Comparison of ENCODE assay signal across 21 cellular contexts in the genomic region with DNA sequence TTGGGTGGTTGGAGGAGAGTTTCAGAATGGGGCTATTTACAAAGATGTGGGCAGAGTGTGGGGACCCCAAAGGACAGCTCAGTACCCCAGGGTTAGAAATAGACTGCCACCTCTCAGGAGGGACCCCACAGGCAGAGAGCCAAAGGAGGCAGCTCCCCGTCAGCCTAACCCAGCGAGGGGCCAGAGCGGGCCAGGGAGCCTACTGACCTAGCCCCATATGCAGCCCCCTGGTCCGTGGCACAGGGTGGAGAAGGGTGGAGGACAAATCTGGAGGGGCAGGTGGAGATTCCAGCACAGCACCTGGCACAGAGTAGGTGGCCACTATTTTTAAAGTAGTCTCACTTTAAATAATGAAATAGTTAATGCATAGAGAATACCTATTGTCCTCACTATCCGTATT.
DNase-seq lines count a peak whose midpoint lies in the region; ATAC-seq and TF ChIP-seq lines count a peak whose summit lies in the region.
"Had no signal": no experiment of that assay in that cellular context is flagged by ENCODE, and none has a peak within 500 bp of the region (broad histone marks: within the 10 kb centered on the region; RNA-seq: fewer than 3 reads in every experiment).

No MANE protein-coding gene starts in this region.

- H3K79me2 ChIP-seq in H9 (ENCODE audit: insufficient read depth, low read length) = no peaks in the 10 kb centered on the region

- H3K36me3 ChIP-seq in esophagus muscularis mucosa (no peaks in the 10 kb centered on the region), spleen (peaks cover 0 to 1% (median 0%) of the 10 kb centered on the region in 6 donors)
- H3K36me3 ChIP-seq: BLaER1, MG63 had no signal

- DNase-seq in H9 (no peak), esophagus muscularis mucosa (ENCODE audit: extremely low spot score) (no peak), posterior vena cava (ENCODE audit: low spot score) (peak; percentile 37), spleen (peak; percentile 64), NCI-H1092 (lab: John Stamatoyannopoulos, UW) (no peak), nucleus accumbens (lab: John Stamatoyannopoulos, UW) (no peak)
- DNase-seq in activated CD4-positive, CD25-positive, alpha-beta regulatory T cell treated with anti-CD3 and anti-CD28 coated beads, Interleukin-2, amount 50 U/mL, for 72 hours = no peak
- DNase-seq: CD4-positive, CD25-positive, alpha-beta regulatory T cell; GM23248; H7; KG1; MG63; NCI-H1417; NCI-H1694; NCI-H2029 treated with DMSO at 0.1 percent for 48 hours; NCI-H526 treated with DMSO at 0.1 percent for 48 hours; SIG-M5 had no signal

- no peaks in the 10 kb centered on the region for H3K4me1 ChIP-seq in H9 (ENCODE audit: insufficient read depth, low read length)
- H3K4me1 ChIP-seq in esophagus muscularis mucosa = peaks cover 43 to 51% (median 47%) of the 10 kb centered on the region in 4 donors
- H3K4me1 ChIP-seq in spleen = peaks cover 0 to 27% (median 14%) of the 10 kb centered on the region in 6 donors
- H3K4me1 ChIP-seq: BLaER1 had no signal

- TF ChIP-seq CTCF in H9 (conservative IDR thresholded peaks at IDR 0.05) (no peak), esophagus muscularis mucosa (IDR thresholded peaks at IDR 0.05) (no peak), spleen (IDR thresholded peaks at IDR 0.05 in 8 of 11, conservative IDR thresholded peaks at IDR 0.05 in 3 of 11) (no peak)

- no peak overlapping the region for H2BK5ac ChIP-seq in H9 (ENCODE audit: insufficient read length, low read length)

- no peaks in the 10 kb centered on the region for H3K27me3 Mint-ChIP-seq in H9 (ENCODE audit: low read depth)
- H3K27me3 Mint-ChIP-seq: CD4-positive, CD25-positive, alpha-beta regulatory T cell had no signal

- no peak overlapping the region for H3K27ac Mint-ChIP-seq in H9
- H3K27ac Mint-ChIP-seq: CD4-positive, CD25-positive, alpha-beta regulatory T cell had no signal

- H3K56ac ChIP-seq in H9 (ENCODE audit: insufficient read length, low read depth, low read length) = no peak overlapping the region

- no peak overlapping the region for H3K18ac ChIP-seq in H9 (ENCODE audit: insufficient read length, low read depth, low read length)

- H4K8ac ChIP-seq in H9 (replicated peaks; ENCODE audit: insufficient read length, low read depth, low read length) = no peak overlapping the region

- no peak overlapping the region for H3K4me3 Mint-ChIP-seq in H9
- H3K4me3 Mint-ChIP-seq: CD4-positive, CD25-positive, alpha-beta regulatory T cell had no signal

- no peak for TF ChIP-seq EP300 in esophagus muscularis mucosa (IDR thresholded peaks at IDR 0.05)

- H2AK5ac ChIP-seq in H9 (ENCODE audit: insufficient read length, low read length) = no peak overlapping the region

- H4K91ac ChIP-seq in H9 (ENCODE audit: insufficient read length, low read depth, low read length) = peak overlapping the region; percentile 8

- no peak overlapping the region for H3K23ac ChIP-seq in H9 (ENCODE audit: insufficient read length, low read depth, low read length)

- intact Hi-C loops in esophagus muscularis mucosa (cut with DNase I) = loop anchor here (5.0 kb wide), 1 partner anchor 67 kb away; a partner anchor contains a TSS
- intact Hi-C loops in posterior vena cava (cut with DNase I) = loop anchor here in 1 of 2 donors (5.0 to 10.0 kb wide), 2 partner anchors 67 to 155 kb away; a partner anchor contains a TSS
- intact Hi-C loops in spleen (cut with DNase I; ENCODE audit: low total_unique reads) = no loop called here

- no peak for TF ChIP-seq POLR2A in esophagus muscularis mucosa (IDR thresholded peaks at IDR 0.05; ENCODE audit: low read depth)
- no peak for TF ChIP-seq POLR2A in spleen (IDR thresholded peaks at IDR 0.05)

- no peak overlapping the region for H2BK120ac ChIP-seq in H9 (ENCODE audit: low read depth, low read length, poor library complexity, severe bottlenecking)

- H3K36me3 Mint-ChIP-seq in H9 (ENCODE audit: insufficient read depth in 1 of 3, low read depth in 3 of 3) = no peaks in the 10 kb centered on the region

- H3K27me3 ChIP-seq in H9 (ENCODE audit: insufficient read depth, low read length) (no peaks in the 10 kb centered on the region), esophagus muscularis mucosa (no peaks in the 10 kb centered on the region), spleen (replicated peaks in 1 of 7) (no peaks in the 10 kb centered on the region)
- H3K27me3 ChIP-seq: BLaER1, MG63 had no signal

- no peak overlapping the region for H4K5ac ChIP-seq in H9 (ENCODE audit: insufficient read length, low read depth, low read length)

- no peaks in the 10 kb centered on the region for H3K9me3 ChIP-seq in H9 (ENCODE audit: control insufficient read depth, low read depth, low read length)
- no peaks in the 10 kb centered on the region for H3K9me3 ChIP-seq in esophagus muscularis mucosa
- no peaks in the 10 kb centered on the region for H3K9me3 ChIP-seq in spleen
- H3K9me3 ChIP-seq: BLaER1, MG63 had no signal

- H2BK15ac ChIP-seq in H9 (ENCODE audit: low read depth, low read length) = no peak overlapping the region

- H3T11ph ChIP-seq in H9 (ENCODE audit: low read length) = no peak overlapping the region

- no peak overlapping the region for H2BK12ac ChIP-seq in H9 (ENCODE audit: insufficient read length, low read depth, low read length)

- H3K4me3 ChIP-seq in esophagus muscularis mucosa (no peak overlapping the region), spleen (no peak overlapping the region)
- H3K4me3 ChIP-seq: BLaER1, GM23248, MG63, SK-N-MC had no signal

- H2AFZ ChIP-seq in H9 (ENCODE audit: low read length) = no peak overlapping the region
- H2AFZ ChIP-seq: GM23248 had no signal

- H3K4me1 Mint-ChIP-seq in H9 = peaks cover 0 to 10% of the 10 kb centered on the region in 2 experiments; a peak in 1 of 4 replicates
- H3K4me1 Mint-ChIP-seq: CD4-positive, CD25-positive, alpha-beta regulatory T cell had no signal

- no peak overlapping the region for H3K9ac ChIP-seq in H9 (ENCODE audit: extremely low read depth, insufficient read length, low read length)
- H3K9ac ChIP-seq: BLaER1, GM23248 had no signal

- no peaks in the 10 kb centered on the region for H3K9me3 Mint-ChIP-seq in H9
- H3K9me3 Mint-ChIP-seq: CD4-positive, CD25-positive, alpha-beta regulatory T cell had no signal

- H4K20me1 ChIP-seq in H9 (ENCODE audit: control insufficient read depth, insufficient read depth, insufficient read length) = no peaks in the 10 kb centered on the region
- H4K20me1 ChIP-seq: BLaER1 had no signal

- no peak for ATAC-seq in HG02885 (IDR thresholded peaks at IDR 0.05; ENCODE audit: poor library complexity, unreplicated experiment)

- H3K4ac ChIP-seq in H9 (ENCODE audit: low read depth, low read length) = no peak overlapping the region

- WGBS in H9 (ENCODE audit: extremely low coverage, insufficient read length, low lambda C conversion rate) = no CpG with 5 or more reads among the region's 5 CpGs
- WGBS in esophagus muscularis mucosa = 87% methylated on average over 5 of the region's 5 CpGs
- 71 to 87% (median 73%) methylated on average over 5 of the region's 5 CpGs for WGBS in spleen, 5 donors

- no peaks in the 10 kb centered on the region for H3K23me2 ChIP-seq in H9 (ENCODE audit: insufficient read length, low read depth, low read length, poor library complexity, severe bottlenecking)

- H3K27ac ChIP-seq in H9 (ENCODE audit: insufficient read length, low read depth, low read length) (no peak overlapping the region), esophagus muscularis mucosa (replicated peaks in 1 of 4) (peak overlapping the region in 3 of 4 donors; percentile 83 to 87 (median 84)), spleen (no peak overlapping the region)
- H3K27ac ChIP-seq: BLaER1, GM23248, RWPE1, SK-N-MC had no signal

- H2BK20ac ChIP-seq in H9 (ENCODE audit: low read depth, low read length, poor library complexity, severe bottlenecking) = no peak overlapping the region

- H3K79me1 ChIP-seq in H9 (ENCODE audit: insufficient read depth, low read depth, low read length, poor library complexity, severe bottlenecking) = no peaks in the 10 kb centered on the region

- no peak overlapping the region for H3K14ac ChIP-seq in H9 (ENCODE audit: insufficient read depth, low read length)

- no peak overlapping the region for H3K4me2 ChIP-seq in H9 (ENCODE audit: insufficient read depth, insufficient read length, low read length)
- H3K4me2 ChIP-seq: BLaER1 had no signal

Comparison
In these comparisons a context has a peak if more than half of its experiments do, and no peak if none do; other contexts are left out.
1. DNase-seq: peak in posterior vena cava (single experiment) and spleen (single experiment); none in H9 (single experiment), esophagus muscularis mucosa (single experiment), activated CD4-positive, CD25-positive, alpha-beta regulatory T cell treated with anti-CD3 and anti-CD28 coated beads, Interleukin-2, amount 50 U/mL, for 72 hours (single experiment), NCI-H1092 (single experiment) and nucleus accumbens (0 of 56).
2. H3K27ac ChIP-seq: peak in esophagus muscularis mucosa (3 of 4); none in H9 (single experiment) and spleen (0 of 8).